In the genomic region with DNA sequence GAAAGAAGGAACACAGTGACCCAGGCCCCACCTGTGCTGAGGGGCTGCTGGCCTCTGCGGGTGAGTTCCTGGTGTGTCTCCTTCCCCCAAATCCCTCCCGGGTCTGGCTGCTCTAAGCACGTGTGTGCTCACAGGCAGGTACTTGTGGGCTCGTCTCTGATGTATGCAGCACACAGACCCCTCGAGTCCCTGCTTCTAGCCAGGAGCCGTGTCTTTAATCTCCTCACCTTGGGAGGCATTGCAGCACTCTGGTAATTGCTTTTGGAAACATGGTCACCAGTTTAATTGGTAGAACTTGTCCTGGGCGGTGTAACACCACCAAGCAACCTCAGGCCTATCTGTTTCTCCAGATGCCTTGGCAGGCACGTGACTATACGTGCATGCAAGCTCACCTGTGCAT, we compare ENCODE assay signal across 15 cellular contexts. TPM values are rescaled to one million over a fixed set of nuclear protein-coding genes. Genes with fewer than 3 reads are reported as not detected.
DNase-seq lines count a peak whose midpoint lies in the region; ATAC-seq and TF ChIP-seq lines count a peak whose summit lies in the region.
"Had no signal": no experiment of that assay in that cellular context is flagged by ENCODE, and none has a peak within 500 bp of the region (broad histone marks: within the 10 kb centered on the region; RNA-seq: fewer than 3 reads in every experiment).

No MANE protein-coding gene starts in this region.

- H3K27me3 ChIP-seq in H7 (ENCODE audit: control insufficient read depth, insufficient read depth, low read length): no peaks in the 10 kb centered on the region; the same call in 1 of the 2 replicates
- H3K27me3 ChIP-seq in WERI-Rb-1 (ENCODE audit: insufficient read depth, low read depth, severe bottlenecking): no peaks in the 10 kb centered on the region
- H3K27me3 ChIP-seq: BLaER1 treated with 17β-estradiol and CSF1 and Interleukin-3, amounts not matched to agents 10 nM and 100 nM had no signal

- peak overlapping the region; percentile 75 for H3K27ac ChIP-seq in WERI-Rb-1
- H3K27ac ChIP-seq: BLaER1 treated with 17β-estradiol and CSF1 and Interleukin-3, amounts not matched to agents 10 nM and 100 nM had no signal

- TF ChIP-seq CTCF in WERI-Rb-1 (IDR thresholded peaks at IDR 0.05; ENCODE audit: low read depth, low read length): no peak
- TF ChIP-seq CTCF in glutamatergic neuron (IDR thresholded peaks at IDR 0.05; ENCODE audit: partially characterized antibody, unreplicated experiment): no peak

- DNase-seq in NCI-H510A treated with DMSO at 0.1 percent for 48 hours (lab: John Stamatoyannopoulos, UW): peak; percentile 53
- DNase-seq in NCI-H510A (lab: John Stamatoyannopoulos, UW): no peak
- peak; percentile 16 for DNase-seq in H7
- peak; percentile 56 for DNase-seq in WERI-Rb-1
- no peak for DNase-seq in glutamatergic neuron
- no peak for DNase-seq in NOMO-1 treated with DMSO at 0.1 percent for 48 hours (lab: John Stamatoyannopoulos, UW; ENCODE audit: unreplicated experiment)
- DNase-seq: ACHN; CD4-positive, CD25-positive, alpha-beta regulatory T cell; DMS 273 treated with DMSO at 0.1 percent for 48 hours; HCEC 1CT; HFFc6 had no signal

- H3K4me3 ChIP-seq in H7 (ENCODE audit: insufficient read depth, low read depth, low read length) (no peak overlapping the region), WERI-Rb-1 (ENCODE audit: low read depth, low read length) (no peak overlapping the region)
- H3K4me3 ChIP-seq: BLaER1 treated with 17β-estradiol and CSF1 and Interleukin-3, amounts not matched to agents 10 nM and 100 nM had no signal

- H3K27me3 Mint-ChIP-seq in glutamatergic neuron (ENCODE audit: unreplicated experiment): peaks cover 12% of the 10 kb centered on the region

- H3K9me3 Mint-ChIP-seq in glutamatergic neuron (ENCODE audit: unreplicated experiment): peaks cover 14% of the 10 kb centered on the region
- H3K9me3 Mint-ChIP-seq: HFFc6 had no signal

- peak overlapping the region; percentile 6 for H3K4me3 Mint-ChIP-seq in glutamatergic neuron (ENCODE audit: unreplicated experiment)
- H3K4me3 Mint-ChIP-seq: CD4-positive, CD25-positive, alpha-beta regulatory T cell; HFFc6 had no signal

- peak overlapping the region; percentile 23 for H3K27ac Mint-ChIP-seq in glutamatergic neuron (ENCODE audit: unreplicated experiment)
- H3K27ac Mint-ChIP-seq: CD4-positive, CD25-positive, alpha-beta regulatory T cell; HFFc6 had no signal

- no peak for ATAC-seq in GM21390 (IDR thresholded peaks at IDR 0.05; ENCODE audit: unreplicated experiment)
- ATAC-seq in GM21381 (IDR thresholded peaks at IDR 0.05; ENCODE audit: unreplicated experiment): no peak
- ATAC-seq: HepG2 had no signal

- H3K36me3 Mint-ChIP-seq in glutamatergic neuron (ENCODE audit: unreplicated experiment): no peaks in the 10 kb centered on the region
- H3K36me3 Mint-ChIP-seq: CD4-positive, CD25-positive, alpha-beta regulatory T cell had no signal

- H3K4me1 Mint-ChIP-seq in glutamatergic neuron (ENCODE audit: low read depth, unreplicated experiment): peaks cover 73% of the 10 kb centered on the region

- H3K9me3 ChIP-seq in WERI-Rb-1 (ENCODE audit: severe bottlenecking): no peaks in the 10 kb centered on the region
- H3K9me3 ChIP-seq: BLaER1 treated with 17β-estradiol and CSF1 and Interleukin-3, amounts not matched to agents 10 nM and 100 nM had no signal

- H3K36me3 ChIP-seq in H7 (replicated peaks; ENCODE audit: control insufficient read depth, insufficient read depth, low read length): no peaks in the 10 kb centered on the region
- no peaks in the 10 kb centered on the region for H3K36me3 ChIP-seq in WERI-Rb-1
- H3K36me3 ChIP-seq: BLaER1 treated with 17β-estradiol and CSF1 and Interleukin-3, amounts not matched to agents 10 nM and 100 nM had no signal

RNA-seq across cellular contexts. Expression of a gene that starts 8.8 kb away (rescaled TPM):
- total RNA-seq in H7 (2014; rRNA removed; shearing (Covaris generic)): 1,534 and 2,134 TPM in 2 replicates
- total RNA-seq in glutamatergic neuron (ENCODE audit: unreplicated experiment): 600 TPM

RNA-seq across cellular contexts. Expression of a gene that starts 18.7 kb away (rescaled TPM):
- 2.5 and 7.4 TPM in 2 replicates for total RNA-seq in H7 (2014; rRNA removed; shearing (Covaris generic))
- total RNA-seq in glutamatergic neuron (ENCODE audit: unreplicated experiment): 121 TPM

Comparison
In these comparisons a context has a peak if more than half of its experiments do, and no peak if none do; other contexts are left out.
1. DNase-seq: peak in NCI-H510A treated with DMSO at 0.1 percent for 48 hours (single experiment), H7 (single experiment) and WERI-Rb-1 (single experiment); none in NCI-H510A (single experiment), glutamatergic neuron (single experiment) and NOMO-1 treated with DMSO at 0.1 percent for 48 hours (single experiment).
2. RNA of a gene that starts 18.7 kb away (total RNA-seq): 121 TPM in glutamatergic neuron (single experiment); 2.5 to 7.4 TPM in H7; every median in the first group is over 10 times any median in the second.